In the genomic region with DNA sequence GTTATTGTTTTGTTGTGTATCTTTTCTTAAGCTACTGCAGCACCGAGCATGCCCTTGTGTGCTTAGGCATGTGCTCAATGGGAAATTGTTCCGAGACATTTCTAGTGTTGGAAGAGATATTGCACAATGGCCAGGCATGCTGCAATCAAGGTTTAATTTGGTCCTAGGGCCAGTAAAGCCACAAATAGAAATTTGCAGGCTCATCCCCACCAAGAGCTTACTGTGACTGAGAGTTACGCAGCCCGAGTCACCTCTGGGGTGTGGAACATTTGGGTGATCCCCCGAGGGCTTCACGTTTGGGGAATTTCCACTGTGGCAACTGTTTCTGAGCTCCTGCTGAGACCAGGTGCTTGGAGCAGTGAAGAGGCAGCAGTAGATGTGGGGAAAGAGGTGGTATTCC, we compare ENCODE assay signal across 9 cellular contexts.
DNase-seq lines count a peak whose midpoint lies in the region; ATAC-seq, FAIRE-seq and TF ChIP-seq lines count a peak whose summit lies in the region.
"Had no signal": no experiment of that assay in that cellular context is flagged by ENCODE, and none has a peak within 500 bp of the region (broad histone marks: within the 10 kb centered on the region; RNA-seq: fewer than 3 reads in every experiment).

No MANE protein-coding gene starts in this region.

- H3K4me1 Mint-ChIP-seq in T-cell, result peaks cover 72 to 87% (median 84%) of the 10 kb centered on the region in 3 donors

- H3K27me3 Mint-ChIP-seq in T-cell, result no peaks in the 10 kb centered on the region

- no peaks in the 10 kb centered on the region for H3K9me3 Mint-ChIP-seq in T-cell

- in situ Hi-C loops in HAP-1 (cut with MboI; ENCODE audit: low sequenced_read_pairs), result no loop called here

- CTCF ChIA-PET in T-cell (lab: Charles Lee), result interaction anchor here (0.5 to 1.8 kb wide), 3 partner anchors 16 to 1773 kb away, joined by 4 to 10 read pairs (median 7); no protein-coding TSS in a partner anchor

- ATAC-seq in GM21529 (IDR thresholded peaks at IDR 0.05; ENCODE audit: unreplicated experiment), result peak; percentile 26
- ATAC-seq in T-cell (replicated peaks in 1 of 4), result no peak
- ATAC-seq in HG02938 (IDR thresholded peaks at IDR 0.05; ENCODE audit: unreplicated experiment), result no peak
- ATAC-seq: Panc1 had no signal

- no peak overlapping the region for H3K4me3 ChIP-seq in fibroblast of mammary gland (ENCODE audit: control insufficient read depth, low read depth, low read length)
- no peak overlapping the region for H3K4me3 ChIP-seq in HAP-1

- peaks cover 2% of the 10 kb centered on the region; the same call in 1 of the 2 replicates for H3K27me3 ChIP-seq in HAP-1 (ENCODE audit: low read depth)

- H3K36me3 ChIP-seq in HAP-1 (replicated peaks), result no peaks in the 10 kb centered on the region

- no peak for TF ChIP-seq CTCF in fibroblast of mammary gland (conservative IDR thresholded peaks at IDR 0.05; ENCODE audit: control insufficient read depth, insufficient read depth, low read depth, low read length)

- H3K27ac Mint-ChIP-seq in T-cell, result peak overlapping the region; percentile 95 to 99

- H3K36me3 Mint-ChIP-seq in T-cell, result peaks cover 28% of the 10 kb centered on the region

- FAIRE-seq in urothelium cell line (lab: Jason Lieb, UNC), result no peak

- no peaks in the 10 kb centered on the region for H3K4me1 ChIP-seq in HAP-1

- H3K9me3 ChIP-seq in HAP-1, result no peaks in the 10 kb centered on the region

- DNase-seq in T-cell (no peak), fibroblast of mammary gland (ENCODE audit: low read depth) (peak; percentile 66), HAP-1 (ENCODE audit: low spot score in 2 of 2) (no peak), NCI-H2196 (lab: John Stamatoyannopoulos, UW; ENCODE audit: unreplicated experiment) (no peak), urothelium cell line (ENCODE audit: low spot score) (no peak)
- DNase-seq in stimulated activated CD8-positive, alpha-beta memory T cell treated with anti-CD3 and anti-CD28 coated beads, Interleukin-4, amount 100 ng/mL, for 48 hours, result peak; percentile 69

- H3K4me3 Mint-ChIP-seq in T-cell, result peak overlapping the region in 1 of 3 donors; percentile 78

- POLR2A ChIA-PET in T-cell (lab: Charles Lee), result no interaction called here

Comparison
In these comparisons a context has a peak if more than half of its experiments do, and no peak if none do; other contexts are left out.
1. DNase-seq: peak in fibroblast of mammary gland (single experiment) and stimulated activated CD8-positive, alpha-beta memory T cell treated with anti-CD3 and anti-CD28 coated beads, Interleukin-4, amount 100 ng/mL, for 48 hours (single experiment); none in T-cell (0 of 34), HAP-1 (0 of 2), NCI-H2196 (single experiment) and urothelium cell line (single experiment).